ENCODE assay signal across 10 cellular contexts in genomic region chr10:75358835-75359421, GRCh38. TPM values are rescaled to one million over a fixed set of nuclear protein-coding genes. Genes with fewer than 3 reads are reported as not detected.
A peak's percentile ranks its signal among the peaks of the same experiment; 100 is the strongest.
DNase-seq lines count a peak whose midpoint lies in the region; ATAC-seq and TF ChIP-seq lines count a peak whose summit lies in the region.
"Had no signal": no experiment of that assay in that cellular context is flagged by ENCODE, and none has a peak within 500 bp of the region (broad histone marks: within the 10 kb centered on the region; RNA-seq: fewer than 3 reads in every experiment).

No MANE protein-coding gene starts in this region.

- ATAC-seq in upper lobe of right lung, result peak; percentile 63
- ATAC-seq: GM12878 had no signal

- peaks cover 2% of the 10 kb centered on the region for H3K9me3 Mint-ChIP-seq in activated naive CD8-positive, alpha-beta T cell treated with anti-CD3 and anti-CD28 coated beads for 36 hours

- intact Hi-C loops in upper lobe of right lung (cut with DNase I), result no loop called here

- H3K36me3 ChIP-seq in upper lobe of right lung, result no peaks in the 10 kb centered on the region

- H3K4me3 Mint-ChIP-seq in activated naive CD8-positive, alpha-beta T cell treated with anti-CD3 and anti-CD28 coated beads for 36 hours, result no peak overlapping the region

- H3K36me3 Mint-ChIP-seq in activated naive CD8-positive, alpha-beta T cell treated with anti-CD3 and anti-CD28 coated beads for 36 hours, result no peaks in the 10 kb centered on the region

- no peaks in the 10 kb centered on the region for H3K4me1 Mint-ChIP-seq in activated naive CD8-positive, alpha-beta T cell treated with anti-CD3 and anti-CD28 coated beads for 36 hours

- CTCF ChIA-PET in HEK293T (lab: Yijun Ruan, JAX), result interaction anchor here (1.3 to 3.3 kb wide), 4 partner anchors 8 to 235 kb away, joined by 3 to 11 read pairs (median 5); no protein-coding TSS in a partner anchor

- TF ChIP-seq CTCF in upper lobe of right lung (IDR thresholded peaks at IDR 0.05), result no peak

- peak; percentile 50 for DNase-seq in HEK293T (ENCODE audit: extremely low spot score)
- DNase-seq in SIG-M5 (lab: John Stamatoyannopoulos, UW), result peak; percentile 100
- DNase-seq in fibroblast of the conjunctiva (ENCODE audit: low read depth), result peak; percentile 58
- no peak for DNase-seq in upper lobe of right lung
- no peak for DNase-seq in activated naive CD8-positive, alpha-beta T cell treated with anti-CD3 and anti-CD28 coated beads for 36 hours
- DNase-seq in iPS-NIHi11 (ENCODE audit: low spot score), result no peak
- no peak for DNase-seq in activated CD4-positive, alpha-beta T cell treated with anti-CD3 and anti-CD28 coated beads for 48 hours
- DNase-seq: activated CD8-positive, alpha-beta memory T cell treated with anti-CD3 and anti-CD28 coated beads, Interleukin-2, amount 50 U/mL, for 48 hours; Right ventricle myocardium superior had no signal

- H3K27ac ChIP-seq in upper lobe of right lung, result no peak overlapping the region

- POLR2A ChIA-PET in HEK293T (lab: Yijun Ruan, JAX), result interaction anchor here (0.6 to 8.8 kb wide), 18 partner anchors 9 to 241 kb away, joined by 3 to 125 read pairs (median 4); partner anchors contain the start of gene ZNF503

- H3K4me1 ChIP-seq in upper lobe of right lung, result no peaks in the 10 kb centered on the region

- H3K27me3 ChIP-seq in upper lobe of right lung, result no peaks in the 10 kb centered on the region

- H3K27me3 Mint-ChIP-seq in activated naive CD8-positive, alpha-beta T cell treated with anti-CD3 and anti-CD28 coated beads for 36 hours, result peaks cover 3% of the 10 kb centered on the region

- no peak overlapping the region for H3K4me3 ChIP-seq in upper lobe of right lung
- H3K4me3 ChIP-seq: GM12878 had no signal

- no peaks in the 10 kb centered on the region for H3K9me3 ChIP-seq in upper lobe of right lung

- no peak overlapping the region for H3K27ac Mint-ChIP-seq in activated naive CD8-positive, alpha-beta T cell treated with anti-CD3 and anti-CD28 coated beads for 36 hours

TF ChIP-seq in HEK293T, 16 proteins besides CTCF, POLR2A, EP300 and RAD21:
- TF ChIP-seq L3MBTL2 (conservative IDR thresholded peaks at IDR 0.05) (peak; percentile 69), ZNF384 (IDR thresholded peaks at IDR 0.05) (no peak), SP1 (IDR thresholded peaks at IDR 0.05) (no peak), PKNOX1 (IDR thresholded peaks at IDR 0.05) (peak; percentile 79), HDGF (IDR thresholded peaks at IDR 0.05; ENCODE audit: borderline replicate concordance) (no peak), CTBP1 (IDR thresholded peaks at IDR 0.05; ENCODE audit: borderline replicate concordance) (peak; percentile 91)

RNA-seq across cellular contexts. Expression of gene ZNF503, which starts 42.6 kb away (rescaled TPM):
- 36.2 TPM for total RNA-seq in upper lobe of right lung
- under 1 TPM; 0.33 to 0.42 TPM for total RNA-seq in activated naive CD8-positive, alpha-beta T cell treated with anti-CD3 and anti-CD28 coated beads for 36 hours

Comparison
In these comparisons a context has a peak if more than half of its experiments do, and no peak if none do; other contexts are left out.
1. DNase-seq: peak in HEK293T (single experiment), SIG-M5 (single experiment) and fibroblast of the conjunctiva (single experiment); none in upper lobe of right lung (single experiment), activated naive CD8-positive, alpha-beta T cell treated with anti-CD3 and anti-CD28 coated beads for 36 hours (single experiment), iPS-NIHi11 (single experiment) and activated CD4-positive, alpha-beta T cell treated with anti-CD3 and anti-CD28 coated beads for 48 hours (single experiment).
2. RNA of gene ZNF503, which starts 42.6 kb away (total RNA-seq): 36.2 TPM in upper lobe of right lung (single experiment); 0.33 to 0.42 TPM in activated naive CD8-positive, alpha-beta T cell treated with anti-CD3 and anti-CD28 coated beads for 36 hours; every median in the first group is over 10 times any median in the second.